ENCODE assay signal across 9 cellular contexts in the genomic region with DNA sequence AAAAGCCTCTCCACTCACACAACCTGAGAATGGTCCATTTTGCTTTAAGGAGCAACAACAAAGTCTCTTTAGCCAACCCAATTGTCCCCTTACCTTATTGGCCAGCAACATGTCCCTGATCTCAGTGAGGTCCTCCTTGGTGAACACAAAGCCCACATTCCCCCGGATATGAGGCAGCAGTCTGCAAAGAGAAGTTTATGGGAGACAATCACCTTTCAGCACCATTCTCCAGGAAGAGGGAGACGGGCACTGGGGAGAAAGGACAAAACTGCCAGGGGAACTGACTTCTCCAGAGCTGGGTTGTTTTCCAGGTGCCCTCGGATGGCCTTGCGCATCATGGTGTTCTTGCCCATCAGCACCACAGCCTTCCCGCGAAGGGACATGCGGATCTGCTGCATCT. TPM values are rescaled to one million over a fixed set of nuclear protein-coding genes. Genes with fewer than 3 reads are reported as not detected.
A peak's percentile ranks its signal among the peaks of the same experiment; 100 is the strongest.
DNase-seq lines count a peak whose midpoint lies in the region; ATAC-seq and TF ChIP-seq lines count a peak whose summit lies in the region.
"Had no signal": no experiment of that assay in that cellular context is flagged by ENCODE, and none has a peak within 500 bp of the region (broad histone marks: within the 10 kb centered on the region; RNA-seq: fewer than 3 reads in every experiment).

No MANE protein-coding gene starts in this region.

- H3K4me2 ChIP-seq in Loucy (ENCODE audit: low read depth, low read length, poor library complexity, severe bottlenecking) (peak overlapping the region; percentile 100), neural progenitor cell (peak overlapping the region; percentile 96)

- no peak for DNase-seq in CD4-positive, alpha-beta memory T cell
- DNase-seq in central memory CD8-positive, alpha-beta T cell (ENCODE audit: low spot score in 2 of 2): no peak
- no peak for DNase-seq in neural progenitor cell (ENCODE audit: low spot score)
- DNase-seq in posterior vena cava (ENCODE audit: low spot score): no peak
- no peak for DNase-seq in GM10248 (ENCODE audit: extremely low spot score)
- DNase-seq in NCI-H446 treated with DMSO at 0.1 percent for 48 hours (lab: John Stamatoyannopoulos, UW): no peak
- no peak for DNase-seq in H7
- DNase-seq: heart left ventricle had no signal

- H3K79me2 ChIP-seq in Loucy (ENCODE audit: insufficient read depth, low read length) (peaks cover 74% of the 10 kb centered on the region), neural progenitor cell (ENCODE audit: low read depth) (peaks cover 69% of the 10 kb centered on the region)

- H3K27me3 ChIP-seq in CD4-positive, alpha-beta memory T cell (ENCODE audit: insufficient read depth, low read length): no peaks in the 10 kb centered on the region
- H3K27me3 ChIP-seq in Loucy (ENCODE audit: insufficient read depth, low read length, poor library complexity, severe bottlenecking) (peaks cover 5% of the 10 kb centered on the region), neural progenitor cell (no peaks in the 10 kb centered on the region), H7 (ENCODE audit: control insufficient read depth, insufficient read depth, low read length) (no peaks in the 10 kb centered on the region)
- H3K27me3 ChIP-seq: heart left ventricle had no signal

- no peaks in the 10 kb centered on the region for H3K27me3 Mint-ChIP-seq in CD4-positive, alpha-beta memory T cell
- no peaks in the 10 kb centered on the region for H3K27me3 Mint-ChIP-seq in central memory CD8-positive, alpha-beta T cell
- peaks cover 9% of the 10 kb centered on the region for H3K27me3 Mint-ChIP-seq in neural progenitor cell (ENCODE audit: insufficient read depth, low read depth)

- H4K20me1 ChIP-seq in Loucy (ENCODE audit: insufficient read depth, low read length, poor library complexity, severe bottlenecking) (peaks cover 44% of the 10 kb centered on the region), neural progenitor cell (ENCODE audit: low read depth) (peaks cover 26% of the 10 kb centered on the region)

- H3K9me3 ChIP-seq in CD4-positive, alpha-beta memory T cell (ENCODE audit: control insufficient read depth in 1 of 2, low read length in 2 of 2): no peaks in the 10 kb centered on the region
- H3K9me3 ChIP-seq in Loucy (ENCODE audit: insufficient read depth, low read depth, low read length) (no peaks in the 10 kb centered on the region), neural progenitor cell (ENCODE audit: low read depth) (no peaks in the 10 kb centered on the region)
- H3K9me3 ChIP-seq: heart left ventricle had no signal

- TF ChIP-seq CTCF in Loucy (conservative IDR thresholded peaks at IDR 0.05; ENCODE audit: low read length): no peak
- no peak for TF ChIP-seq CTCF in neural progenitor cell (IDR thresholded peaks at IDR 0.05)
- TF ChIP-seq CTCF in GM10248 (IDR thresholded peaks at IDR 0.05; ENCODE audit: control extremely low read depth, extremely low read depth, low read depth, missing control alignments): no peak

- H3K9me3 Mint-ChIP-seq in CD4-positive, alpha-beta memory T cell: no peaks in the 10 kb centered on the region
- H3K9me3 Mint-ChIP-seq in central memory CD8-positive, alpha-beta T cell: no peaks in the 10 kb centered on the region
- no peaks in the 10 kb centered on the region for H3K9me3 Mint-ChIP-seq in neural progenitor cell

- H2AFZ ChIP-seq in Loucy (ENCODE audit: low read length) (no peak overlapping the region), neural progenitor cell (replicated peaks) (no peak overlapping the region)

- peaks cover 49% of the 10 kb centered on the region for H3K4me1 ChIP-seq in CD4-positive, alpha-beta memory T cell (ENCODE audit: insufficient read depth, low read length)
- peaks cover 30% of the 10 kb centered on the region for H3K4me1 ChIP-seq in Loucy (ENCODE audit: insufficient read depth, low read length, poor library complexity, severe bottlenecking)
- peaks cover 16% of the 10 kb centered on the region for H3K4me1 ChIP-seq in neural progenitor cell

- peaks cover 32% of the 10 kb centered on the region for H3K36me3 ChIP-seq in CD4-positive, alpha-beta memory T cell (ENCODE audit: insufficient read depth, low read length)
- peaks cover 38% of the 10 kb centered on the region; the same call in 1 of the 2 replicates for H3K36me3 ChIP-seq in Loucy (ENCODE audit: insufficient read depth, low read length)
- no peaks in the 10 kb centered on the region for H3K36me3 ChIP-seq in neural progenitor cell
- peaks cover 31% of the 10 kb centered on the region for H3K36me3 ChIP-seq in H7 (replicated peaks; ENCODE audit: control insufficient read depth, insufficient read depth, low read length)

- no peak overlapping the region for H3K4me3 ChIP-seq in CD4-positive, alpha-beta memory T cell (ENCODE audit: low read length in 2 of 2)
- H3K4me3 ChIP-seq in Loucy (ENCODE audit: low read length, poor library complexity, severe bottlenecking) (peak overlapping the region; percentile 99), neural progenitor cell (peak overlapping the region; percentile 90), H7 (ENCODE audit: insufficient read depth, low read depth, low read length) (no peak overlapping the region)

- no peak for ATAC-seq in central memory CD8-positive, alpha-beta T cell (replicated peaks; ENCODE audit: extremely low read depth, poor library complexity, severe bottlenecking)

- peaks cover 28 to 69% (median 43%) of the 10 kb centered on the region in 4 donors for H3K4me1 Mint-ChIP-seq in CD4-positive, alpha-beta memory T cell
- H3K4me1 Mint-ChIP-seq in central memory CD8-positive, alpha-beta T cell: peaks cover 50% of the 10 kb centered on the region
- H3K4me1 Mint-ChIP-seq in neural progenitor cell: peaks cover 39% of the 10 kb centered on the region

- H3F3A ChIP-seq in Loucy (ENCODE audit: low read depth) (peaks cover 3% of the 10 kb centered on the region; the same call in 1 of the 2 replicates), neural progenitor cell (ENCODE audit: low read depth) (peaks cover 60% of the 10 kb centered on the region)

- intact Hi-C loops in CD4-positive, alpha-beta memory T cell (cut with micrococcal nuclease): no loop called here
- intact Hi-C loops in posterior vena cava (cut with DNase I): no loop called here

- peak overlapping the region; percentile 84 for H3K27ac ChIP-seq in CD4-positive, alpha-beta memory T cell (ENCODE audit: low read depth, low read length)
- peak overlapping the region; percentile 67 for H3K27ac ChIP-seq in neural progenitor cell

- H3K9ac ChIP-seq in Loucy (ENCODE audit: low read depth, low read length, poor library complexity, severe bottlenecking) (peak overlapping the region; percentile 99), neural progenitor cell (peak overlapping the region; percentile 72)

- peak overlapping the region; percentile 70 to 99 (median 98) for H3K4me3 Mint-ChIP-seq in CD4-positive, alpha-beta memory T cell
- peak overlapping the region; percentile 88 for H3K4me3 Mint-ChIP-seq in central memory CD8-positive, alpha-beta T cell
- H3K4me3 Mint-ChIP-seq in neural progenitor cell: peak overlapping the region; percentile 99

- H3K36me3 Mint-ChIP-seq in CD4-positive, alpha-beta memory T cell: peaks cover 18 to 56% of the 10 kb centered on the region in 2 donors
- peaks cover 66% of the 10 kb centered on the region for H3K36me3 Mint-ChIP-seq in central memory CD8-positive, alpha-beta T cell (ENCODE audit: insufficient read depth)
- H3K36me3 Mint-ChIP-seq in neural progenitor cell: peaks cover 20% of the 10 kb centered on the region

- CTCF ChIA-PET in CD4-positive, alpha-beta memory T cell (lab: Charles Lee; ENCODE audit: partially characterized antibody): interaction anchor here (1.3 to 6.2 kb wide), 2 partner anchors 29 to 67 kb away, joined by 4 to 87 read pairs; a partner anchor contains a TSS
- CTCF ChIA-PET in GM10248 (lab: Yijun Ruan, JAX): interaction anchor here (2.6 to 4.6 kb wide), 2 partner anchors 12 to 67 kb away, joined by 9 to 26 read pairs; a partner anchor contains a TSS

- H3K9me2 ChIP-seq in Loucy (replicated peaks; ENCODE audit: low read depth, low read length): no peaks in the 10 kb centered on the region

- peak overlapping the region; percentile 82 to 98 (median 93) for H3K27ac Mint-ChIP-seq in CD4-positive, alpha-beta memory T cell
- peak overlapping the region; percentile 94 for H3K27ac Mint-ChIP-seq in central memory CD8-positive, alpha-beta T cell (ENCODE audit: low read depth)
- H3K27ac Mint-ChIP-seq in neural progenitor cell: no peak overlapping the region

- POLR2A ChIA-PET in CD4-positive, alpha-beta memory T cell (lab: Charles Lee; ENCODE audit: partially characterized antibody): interaction anchor here (3.8 to 8.9 kb wide), 4 partner anchors 30 to 92 kb away, joined by 52 to 241 read pairs (median 108); a partner anchor contains a TSS
- POLR2A ChIA-PET in GM10248 (lab: Yijun Ruan, JAX): interaction anchor here (1.0 to 6.4 kb wide), 3 partner anchors 29 to 92 kb away, joined by 4 to 101 read pairs (median 97); a partner anchor contains a TSS

RNA-seq across cellular contexts. Expression of a gene that starts 1.9 kb away (rescaled TPM):
- total RNA-seq in CD4-positive, alpha-beta memory T cell: 1,000 to 10,000 TPM; 1,817 to 1,965 TPM
- 1,000 to 10,000 TPM; 1,342 to 2,125 TPM for polyA plus RNA-seq in CD4-positive, alpha-beta memory T cell
- total RNA-seq in neural progenitor cell (ENCODE audit: low replicate concordance): 7,069 and 9,364 TPM in 2 replicates
- total RNA-seq in posterior vena cava: 1,000 to 10,000 TPM; 1,277 to 1,372 TPM
- total RNA-seq in H7 (2014; rRNA removed; shearing (Covaris generic)): 5,486 and 6,641 TPM in 2 replicates

RNA-seq across cellular contexts. Expression of a gene that starts 4.5 kb away (rescaled TPM):
- 100 to 1,000 TPM; 127 to 132 TPM for total RNA-seq in CD4-positive, alpha-beta memory T cell
- 10 to 100 TPM; 13.9 to 29.6 TPM for polyA plus RNA-seq in CD4-positive, alpha-beta memory T cell
- total RNA-seq in neural progenitor cell (ENCODE audit: low replicate concordance) (60.9 and 74.3 TPM in 2 replicates), posterior vena cava (10 to 100 TPM; 50.2 to 52.5 TPM)
- total RNA-seq in H7 (2014; rRNA removed; shearing (Covaris generic)): 119 and 130 TPM in 2 replicates

Comparison
In these comparisons a context has a peak if more than half of its experiments do, and no peak if none do; other contexts are left out.
1. H3K4me3 ChIP-seq: peak in Loucy (single experiment) and neural progenitor cell (single experiment); none in CD4-positive, alpha-beta memory T cell (0 of 2) and H7 (single experiment).
2. Peak in every context shown above with its lines, with median percentiles within 50 percentile points of each other: H3K4me3 Mint-ChIP-seq.